Comparison of ENCODE assay signal across 1 cellular context in genomic region chr9:35696520-35697215, GRCh38.
TF ChIP-seq lines count a peak whose summit lies in the region.

No MANE protein-coding gene starts in this region.

TF ChIP-seq in WTC11, 78 proteins besides CTCF, POLR2A, EP300 and RAD21 (continued from another document):
- no peak for TF ChIP-seq ZBTB43 (CRISPR knock-in tag; IDR thresholded peaks at IDR 0.05)
